Comparison of ENCODE assay signal across 8 cellular contexts in the genomic region with DNA sequence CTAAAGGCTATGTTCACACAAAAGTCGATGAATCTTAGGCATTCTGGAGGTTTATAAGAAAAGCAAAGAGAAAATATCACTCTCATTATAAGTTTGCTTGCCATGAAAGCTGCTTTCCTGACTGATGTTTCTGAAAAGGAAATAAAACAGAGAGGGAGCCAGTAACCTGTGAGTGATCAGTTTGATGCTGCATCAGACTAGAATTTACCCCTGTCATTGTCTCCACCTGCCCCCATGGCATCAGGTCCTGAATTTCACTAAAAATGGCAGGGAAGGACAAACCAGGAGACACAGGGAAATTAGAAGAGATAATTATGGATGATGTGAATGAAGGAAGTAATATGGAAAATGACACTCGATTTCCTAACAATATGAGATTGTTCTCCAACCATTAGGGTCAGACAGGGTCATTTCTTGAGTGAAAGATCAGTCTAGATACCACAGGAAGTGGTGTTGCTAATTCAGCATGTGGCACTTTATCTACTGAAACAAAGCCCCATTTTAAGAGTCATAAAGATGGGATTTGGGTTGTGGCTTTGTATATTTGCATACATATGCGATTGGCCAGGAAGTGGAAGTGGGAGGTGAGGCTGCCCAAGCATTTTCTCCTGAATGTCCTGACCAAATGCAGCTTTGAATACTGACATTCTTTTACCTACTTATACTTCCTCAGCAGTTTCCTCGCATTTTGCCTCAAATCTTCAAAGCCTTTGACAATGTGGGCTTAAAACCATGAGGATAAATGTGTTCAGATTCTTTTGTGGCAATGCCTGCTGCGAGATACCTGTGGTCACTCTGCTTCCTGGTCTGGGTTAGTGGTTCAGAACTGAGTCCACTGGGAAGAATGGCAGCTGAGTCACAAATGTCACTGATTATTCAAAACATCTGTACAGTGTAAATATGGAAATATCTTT. TPM values are rescaled to one million over a fixed set of nuclear protein-coding genes. Genes with fewer than 3 reads are reported as not detected.
DNase-seq lines count a peak whose midpoint lies in the region; ATAC-seq and TF ChIP-seq lines count a peak whose summit lies in the region.

No MANE protein-coding gene starts in this region.

- H3K4me3 ChIP-seq in AG10803 (ENCODE audit: low read length), result no peak overlapping the region

- H3K4me3 Mint-ChIP-seq in activated T-cell treated with anti-CD3 and anti-CD28 coated beads, Interleukin-2, amount 50 U/mL, for 72 hours, result peak overlapping the region in 1 of 2 donors; percentile 10

- ATAC-seq in GM19351 (IDR thresholded peaks at IDR 0.05; ENCODE audit: unreplicated experiment), result peak; percentile 95
- ATAC-seq in HG03175 (IDR thresholded peaks at IDR 0.05; ENCODE audit: unreplicated experiment), result peak; percentile 97
- peak; percentile 90 to 93 for ATAC-seq in activated T-cell treated with anti-CD3 and anti-CD28 coated beads, Interleukin-2, amount 50 U/mL, for 72 hours (replicated peaks in 1 of 2)

- H3K9me3 Mint-ChIP-seq in activated T-cell treated with anti-CD3 and anti-CD28 coated beads, Interleukin-2, amount 50 U/mL, for 72 hours, result no peaks in the 10 kb centered on the region

- DNase-seq in AG10803 (ENCODE audit: low read depth) (peak; percentile 23), activated gamma-delta T cell (lab: John Stamatoyannopoulos, UW) (no peak), medulla oblongata (ENCODE audit: extremely low spot score) (no peak), cortex of kidney (lab: John Stamatoyannopoulos, UW) (no peak)
- peak; percentile 8 to 17 for DNase-seq in activated T-cell treated with anti-CD3 and anti-CD28 coated beads, Interleukin-2, amount 50 U/mL, for 72 hours
- no peak for DNase-seq in stimulated activated CD4-positive, alpha-beta T cell treated with anti-CD3 and anti-CD28 coated beads, Interleukin-4, amount 100 ng/mL, for 24 hours

- H3K27me3 Mint-ChIP-seq in activated T-cell treated with anti-CD3 and anti-CD28 coated beads, Interleukin-2, amount 50 U/mL, for 72 hours (ENCODE audit: low read depth), result no peaks in the 10 kb centered on the region

- H3K27ac Mint-ChIP-seq in activated T-cell treated with anti-CD3 and anti-CD28 coated beads, Interleukin-2, amount 50 U/mL, for 72 hours, result peak overlapping the region; percentile 12

- peaks cover 21% of the 10 kb centered on the region for H3K4me1 Mint-ChIP-seq in activated T-cell treated with anti-CD3 and anti-CD28 coated beads, Interleukin-2, amount 50 U/mL, for 72 hours (ENCODE audit: low read depth)

- TF ChIP-seq CTCF in AG10803 (conservative IDR thresholded peaks at IDR 0.05; ENCODE audit: low read length), result no peak

- H3K36me3 Mint-ChIP-seq in activated T-cell treated with anti-CD3 and anti-CD28 coated beads, Interleukin-2, amount 50 U/mL, for 72 hours (ENCODE audit: insufficient read depth in 2 of 2), result no peaks in the 10 kb centered on the region

RNA-seq across cellular contexts. Expression of a gene that starts 29.7 kb away (rescaled TPM):
- total RNA-seq in activated T-cell treated with anti-CD3 and anti-CD28 coated beads, Interleukin-2, amount 50 U/mL, for 72 hours, result under 1 TPM in 1 of 2 donors, not detected in 1; 0.56 TPM

Comparison
In these comparisons a context has a peak if more than half of its experiments do, and no peak if none do; other contexts are left out.
1. DNase-seq: peak in AG10803 (single experiment) and activated T-cell treated with anti-CD3 and anti-CD28 coated beads, Interleukin-2, amount 50 U/mL, for 72 hours (2 of 2); none in activated gamma-delta T cell (single experiment), medulla oblongata (single experiment), cortex of kidney (single experiment) and stimulated activated CD4-positive, alpha-beta T cell treated with anti-CD3 and anti-CD28 coated beads, Interleukin-4, amount 100 ng/mL, for 24 hours (single experiment).
2. Peak in every context shown above with its lines, with median percentiles within 50 percentile points of each other: ATAC-seq.